ENCODE assay signal across 12 cellular contexts in genomic region chr14:89252887-89253532, GRCh38.
DNase-seq lines count a peak whose midpoint lies in the region; ATAC-seq and TF ChIP-seq lines count a peak whose summit lies in the region.
"Had no signal": no experiment of that assay in that cellular context is flagged by ENCODE, and none has a peak within 500 bp of the region (broad histone marks: within the 10 kb centered on the region; RNA-seq: fewer than 3 reads in every experiment).

No MANE protein-coding gene starts in this region.

- no peaks in the 10 kb centered on the region for H3K79me2 ChIP-seq in mammary epithelial cell (ENCODE audit: insufficient read depth, low read length)

- H3K27ac Mint-ChIP-seq in WTC11: peak overlapping the region; percentile 56
- peak overlapping the region in 1 of 7 donors; percentile 26 for H3K27ac Mint-ChIP-seq in CD4-positive, alpha-beta memory T cell
- H3K27ac Mint-ChIP-seq: activated T-helper 1 cell treated with anti-CD3 and anti-CD28 coated beads, Interleukin-12 subunit alpha, Interleukin-12 subunit beta, Interleukin-2, Interleukin-4 antibody, amounts not matched to agents 30 ng/mL and 10 ng/mL and 1 ng/mL, durations not matched to agents 14 hours and 24 hours and 36 hours had no signal

- DNase-seq in Right ventricle myocardium inferior (ENCODE audit: missing footprints) (no peak), right atrium auricular region (ENCODE audit: low spot score) (no peak), WTC11 (ENCODE audit: low spot score) (peak; percentile 23), right cardiac atrium (no peak), upper lobe of right lung (no peak), SW480 (ENCODE audit: low spot score) (no peak), mammary epithelial cell (no peak)
- no peak for DNase-seq in CD4-positive, alpha-beta memory T cell
- DNase-seq: activated CD4-positive, alpha-beta T cell treated with anti-CD3 and anti-CD28 coated beads for 1 hour; AML-193 had no signal

- H3K27ac ChIP-seq in right atrium auricular region (no peak overlapping the region), right cardiac atrium (ENCODE audit: low read length) (no peak overlapping the region), upper lobe of right lung (no peak overlapping the region), mammary epithelial cell (ENCODE audit: insufficient read depth, low read depth, low read length) (no peak overlapping the region)
- H3K27ac ChIP-seq in CD4-positive, alpha-beta memory T cell (ENCODE audit: low read depth, low read length): no peak overlapping the region
- H3K27ac ChIP-seq: skin epidermis had no signal

- H3K4me1 Mint-ChIP-seq in WTC11: peaks cover 77% of the 10 kb centered on the region
- peaks cover 32 to 44% (median 38%) of the 10 kb centered on the region in 4 donors for H3K4me1 Mint-ChIP-seq in CD4-positive, alpha-beta memory T cell

- no peak overlapping the region for H3K4me3 Mint-ChIP-seq in WTC11
- no peak overlapping the region for H3K4me3 Mint-ChIP-seq in CD4-positive, alpha-beta memory T cell
- H3K4me3 Mint-ChIP-seq: activated T-helper 1 cell treated with anti-CD3 and anti-CD28 coated beads, Interleukin-12 subunit alpha, Interleukin-12 subunit beta, Interleukin-2, Interleukin-4 antibody, amounts not matched to agents 30 ng/mL and 10 ng/mL and 1 ng/mL, durations not matched to agents 14 hours and 24 hours and 36 hours had no signal

- no peak for TF ChIP-seq CTCF in right atrium auricular region (IDR thresholded peaks at IDR 0.05)
- TF ChIP-seq CTCF in WTC11 (IDR thresholded peaks at IDR 0.05): no peak
- TF ChIP-seq CTCF in upper lobe of right lung (IDR thresholded peaks at IDR 0.05): no peak
- TF ChIP-seq CTCF in mammary epithelial cell (conservative IDR thresholded peaks at IDR 0.05 in 1 of 2, IDR thresholded peaks at IDR 0.05 in 1 of 2; ENCODE audit: extremely low read depth in 1 of 2, insufficient read depth in 1 of 2, low read depth in 1 of 2, low read length in 2 of 2): peak in 1 of 2 donors; percentile 30

- H3K9me3 ChIP-seq in right atrium auricular region (no peaks in the 10 kb centered on the region), right cardiac atrium (ENCODE audit: control insufficient read depth, low read length) (no peaks in the 10 kb centered on the region), upper lobe of right lung (no peaks in the 10 kb centered on the region), mammary epithelial cell (replicated peaks; ENCODE audit: insufficient read depth, low read length) (no peaks in the 10 kb centered on the region)
- no peaks in the 10 kb centered on the region for H3K9me3 ChIP-seq in CD4-positive, alpha-beta memory T cell (ENCODE audit: control insufficient read depth in 1 of 2, low read length in 2 of 2)

- H2AFZ ChIP-seq in mammary epithelial cell (ENCODE audit: low read depth, low read length): no peak overlapping the region

- no peaks in the 10 kb centered on the region for H4K20me1 ChIP-seq in mammary epithelial cell (ENCODE audit: insufficient read depth, low read length)

- peaks cover 11% of the 10 kb centered on the region; the same call in 1 of the 2 replicates for H3K36me3 Mint-ChIP-seq in WTC11
- peaks cover 28 to 47% of the 10 kb centered on the region in 2 donors for H3K36me3 Mint-ChIP-seq in CD4-positive, alpha-beta memory T cell

- POLR2A ChIA-PET in WTC11 (lab: Charles Lee): no interaction called here
- POLR2A ChIA-PET in CD4-positive, alpha-beta memory T cell (lab: Charles Lee; ENCODE audit: partially characterized antibody): no interaction called here

- H3K27me3 Mint-ChIP-seq in WTC11 (ENCODE audit: low read depth): no peaks in the 10 kb centered on the region
- H3K27me3 Mint-ChIP-seq in CD4-positive, alpha-beta memory T cell: no peaks in the 10 kb centered on the region

- CTCF ChIA-PET in WTC11 (lab: Charles Lee): interaction anchor here (0.8 to 1.6 kb wide), 9 partner anchors 9 to 212 kb away, joined by 3 to 5 read pairs (median 4); no protein-coding TSS in a partner anchor
- CTCF ChIA-PET in CD4-positive, alpha-beta memory T cell (lab: Charles Lee; ENCODE audit: partially characterized antibody): interaction anchor here (0.7 kb wide), 1 partner anchor 1754 kb away, joined by 3 read pairs; no protein-coding TSS in a partner anchor
- CTCF ChIA-PET in mammary epithelial cell (lab: Charles Lee; ENCODE audit: low non-redundant PET): no interaction called here

- 78% methylated on average over 15 of the region's 15 CpGs for WGBS in right cardiac atrium
- 52% methylated on average over 15 of the region's 15 CpGs for WGBS in mammary epithelial cell (ENCODE audit: low coverage, missing lambda C conversion rate)

- intact Hi-C loops in Right ventricle myocardium inferior (cut with DNase I): no loop called here
- intact Hi-C loops in right cardiac atrium (cut with DNase I): no loop called here
- intact Hi-C loops in upper lobe of right lung (cut with DNase I): no loop called here
- intact Hi-C loops in CD4-positive, alpha-beta memory T cell (cut with micrococcal nuclease): no loop called here
- intact Hi-C loops in mammary epithelial cell (cut with micrococcal nuclease): no loop called here

- H3K4me2 ChIP-seq in mammary epithelial cell (ENCODE audit: insufficient read depth, low read depth, low read length): no peak overlapping the region

- H3K36me3 ChIP-seq in right atrium auricular region: no peaks in the 10 kb centered on the region
- no peaks in the 10 kb centered on the region for H3K36me3 ChIP-seq in upper lobe of right lung
- H3K36me3 ChIP-seq in CD4-positive, alpha-beta memory T cell (ENCODE audit: insufficient read depth, low read length): no peaks in the 10 kb centered on the region
- no peaks in the 10 kb centered on the region for H3K36me3 ChIP-seq in mammary epithelial cell (ENCODE audit: insufficient read depth, low read length)

- peaks cover 0 to 44% of the 10 kb centered on the region in 2 donors for H3K4me1 ChIP-seq in right atrium auricular region
- H3K4me1 ChIP-seq in right cardiac atrium (ENCODE audit: control insufficient read depth, insufficient read depth, low read length): peaks cover 11% of the 10 kb centered on the region
- H3K4me1 ChIP-seq in upper lobe of right lung: peaks cover 4% of the 10 kb centered on the region
- H3K4me1 ChIP-seq in CD4-positive, alpha-beta memory T cell (ENCODE audit: insufficient read depth, low read length): no peaks in the 10 kb centered on the region
- no peaks in the 10 kb centered on the region for H3K4me1 ChIP-seq in mammary epithelial cell (ENCODE audit: insufficient read depth, low read length)

- no peak overlapping the region for H3K9ac ChIP-seq in mammary epithelial cell (ENCODE audit: insufficient read depth, low read length)

- no peaks in the 10 kb centered on the region for H3K27me3 ChIP-seq in right atrium auricular region
- H3K27me3 ChIP-seq in right cardiac atrium (ENCODE audit: control insufficient read depth, insufficient read depth): no peaks in the 10 kb centered on the region
- no peaks in the 10 kb centered on the region for H3K27me3 ChIP-seq in upper lobe of right lung
- H3K27me3 ChIP-seq in CD4-positive, alpha-beta memory T cell (ENCODE audit: insufficient read depth, low read length): no peaks in the 10 kb centered on the region
- H3K27me3 ChIP-seq in mammary epithelial cell (ENCODE audit: insufficient read depth, low read length): no peaks in the 10 kb centered on the region

- no peaks in the 10 kb centered on the region for H3K9me3 Mint-ChIP-seq in WTC11
- H3K9me3 Mint-ChIP-seq in CD4-positive, alpha-beta memory T cell: peaks cover 0 to 2% (median 0%) of the 10 kb centered on the region in 8 donors

- no TSS peak for BruUV-seq in mammary epithelial cell (replicated peaks; lab: Mats Ljungman, UMichigan)

- dilution Hi-C loops in mammary epithelial cell (cut with HindIII; ENCODE audit: low sequenced_read_pairs): loop anchor here (5.0 kb wide), 1 partner anchor 49 kb away; no protein-coding TSS in a partner anchor

- peak; percentile 24 for ATAC-seq in Right ventricle myocardium inferior
- ATAC-seq in WTC11: peak; percentile 68
- peak; percentile 19 to 22 for ATAC-seq in right cardiac atrium
- peak; percentile 17 for ATAC-seq in upper lobe of right lung

- in situ Hi-C loops in mammary epithelial cell (cut with MboI; ENCODE audit: low sequenced_read_pairs in 2 of 2): no loop called here

- H3K4me3 ChIP-seq in right atrium auricular region (no peak overlapping the region), right cardiac atrium (ENCODE audit: low read length) (no peak overlapping the region), upper lobe of right lung (no peak overlapping the region), mammary epithelial cell (replicated peaks in 1 of 3; ENCODE audit: insufficient read depth in 1 of 3, low read depth in 2 of 3, low read length in 3 of 3) (no peak overlapping the region)
- H3K4me3 ChIP-seq in CD4-positive, alpha-beta memory T cell (ENCODE audit: low read length in 2 of 2): no peak overlapping the region
- H3K4me3 ChIP-seq: skin epidermis had no signal

TF ChIP-seq in WTC11, 78 proteins besides CTCF, POLR2A, EP300 and RAD21 (continues in another document):
- TF ChIP-seq JUN (CRISPR knock-in tag; IDR thresholded peaks at IDR 0.05): no peak
- TF ChIP-seq ESRRA (CRISPR knock-in tag; IDR thresholded peaks at IDR 0.05; ENCODE audit: borderline replicate concordance): no peak
- TF ChIP-seq ZBTB21 (CRISPR knock-in tag; IDR thresholded peaks at IDR 0.05; ENCODE audit: borderline replicate concordance): no peak
- TF ChIP-seq RORB (CRISPR knock-in tag; IDR thresholded peaks at IDR 0.05): no peak
- TF ChIP-seq MXD4 (CRISPR knock-in tag; IDR thresholded peaks at IDR 0.05; ENCODE audit: borderline replicate concordance): no peak
- TF ChIP-seq ZNF512 (CRISPR knock-in tag; IDR thresholded peaks at IDR 0.05; ENCODE audit: borderline replicate concordance): no peak
- TF ChIP-seq SMAD4 (CRISPR knock-in tag; IDR thresholded peaks at IDR 0.05): no peak

Comparison
In these comparisons a context has a peak if more than half of its experiments do, and no peak if none do; other contexts are left out.
1. ATAC-seq: peak in every context shown above with its lines; median percentile 68 in WTC11; 24 in Right ventricle myocardium inferior; 20 in right cardiac atrium; 17 in upper lobe of right lung.